9 cellular contexts compared by ENCODE assay signal in the genomic region with DNA sequence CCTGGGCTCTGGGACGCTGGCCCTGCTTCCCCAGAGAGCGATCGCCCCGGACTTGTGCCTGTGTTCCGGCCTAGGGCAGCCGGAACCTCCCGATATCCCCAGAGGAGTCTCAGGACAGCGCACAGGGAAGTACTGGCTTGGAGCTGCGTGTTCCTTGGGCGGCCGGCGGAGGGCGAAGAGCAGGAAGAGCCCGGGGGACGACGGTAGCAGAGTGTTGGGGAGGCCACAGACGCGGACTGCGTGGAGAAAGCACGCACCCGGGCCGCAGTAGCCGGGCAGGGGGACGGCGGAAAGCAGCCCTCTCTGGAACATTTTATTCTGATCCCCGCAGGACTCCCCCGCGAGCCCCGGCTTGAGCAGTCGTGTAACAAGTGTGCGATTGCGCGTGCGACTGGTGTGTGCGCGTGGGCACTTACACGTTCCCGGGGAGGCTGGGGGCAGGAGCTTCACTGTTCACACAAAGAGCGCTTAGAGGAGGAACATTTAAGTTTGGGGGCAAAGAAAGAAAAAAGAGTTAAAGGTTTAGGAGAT. TPM values are rescaled to one million over a fixed set of nuclear protein-coding genes. Genes with fewer than 3 reads are reported as not detected.
DNase-seq lines count a peak whose midpoint lies in the region; TF ChIP-seq lines count a peak whose summit lies in the region.
"Had no signal": no experiment of that assay in that cellular context is flagged by ENCODE, and none has a peak within 500 bp of the region (broad histone marks: within the 10 kb centered on the region; RNA-seq: fewer than 3 reads in every experiment).

No MANE protein-coding gene starts in this region.

- peak overlapping the region; percentile 63 for H3K4me3 Mint-ChIP-seq in activated CD4-positive, alpha-beta T cell treated with anti-CD3 and anti-CD28 coated beads, Interleukin-2, amount 10 ng/mL, durations not matched to agents 7 days and 5 days
- peak overlapping the region; percentile 60 for H3K4me3 Mint-ChIP-seq in activated T-cell treated with anti-CD3 and anti-CD28 coated beads, Interleukin-2, amount 50 U/mL, for 24 hours
- peak overlapping the region; percentile 65 for H3K4me3 Mint-ChIP-seq in progenitor cell of endocrine pancreas (ENCODE audit: low read depth)

- no peak for DNase-seq in activated CD4-positive, alpha-beta T cell treated with anti-CD3 and anti-CD28 coated beads, Interleukin-2, amount 10 ng/mL, durations not matched to agents 7 days and 5 days
- DNase-seq in activated CD4-positive, alpha-beta T cell treated with anti-CD3 and anti-CD28 coated beads for 48 hours, result no peak
- peak; percentile 49 for DNase-seq in activated T-cell treated with anti-CD3 and anti-CD28 coated beads, Interleukin-2, amount 50 U/mL, for 24 hours
- DNase-seq in head of caudate nucleus (peak in 37 of 42 donors; percentile 16 to 63 (median 44)), progenitor cell of endocrine pancreas (ENCODE audit: low spot score, unreplicated experiment) (peak; percentile 33), NCI-H1436 (lab: John Stamatoyannopoulos, UW) (no peak), occipital lobe (lab: John Stamatoyannopoulos, UW) (no peak), OCI-M1 (lab: John Stamatoyannopoulos, UW) (no peak)

- H3K4me1 Mint-ChIP-seq in activated CD4-positive, alpha-beta T cell treated with anti-CD3 and anti-CD28 coated beads, Interleukin-2, amount 10 ng/mL, durations not matched to agents 7 days and 5 days, result peaks cover 26% of the 10 kb centered on the region
- peaks cover 33% of the 10 kb centered on the region for H3K4me1 Mint-ChIP-seq in activated T-cell treated with anti-CD3 and anti-CD28 coated beads, Interleukin-2, amount 50 U/mL, for 24 hours (ENCODE audit: low read depth)
- peaks cover 31% of the 10 kb centered on the region for H3K4me1 Mint-ChIP-seq in progenitor cell of endocrine pancreas (ENCODE audit: low read depth)

- intact Hi-C loops in head of caudate nucleus (cut with DNase I), result no loop called here

- CTCF ChIA-PET in activated CD4-positive, alpha-beta T cell treated with anti-CD3 and anti-CD28 coated beads, Interleukin-2, amount 10 ng/mL, durations not matched to agents 7 days and 5 days (lab: Charles Lee), result interaction anchor here (0.7 to 1.7 kb wide), 2 partner anchors 15 to 72 kb away, joined by 3 to 4 read pairs; no protein-coding TSS in a partner anchor

- H3K27me3 Mint-ChIP-seq in activated CD4-positive, alpha-beta T cell treated with anti-CD3 and anti-CD28 coated beads, Interleukin-2, amount 10 ng/mL, durations not matched to agents 7 days and 5 days, result peaks cover 77% of the 10 kb centered on the region
- H3K27me3 Mint-ChIP-seq in activated T-cell treated with anti-CD3 and anti-CD28 coated beads, Interleukin-2, amount 50 U/mL, for 24 hours, result peaks cover 91% of the 10 kb centered on the region
- peaks cover 79% of the 10 kb centered on the region for H3K27me3 Mint-ChIP-seq in progenitor cell of endocrine pancreas

- POLR2A ChIA-PET in activated CD4-positive, alpha-beta T cell treated with anti-CD3 and anti-CD28 coated beads, Interleukin-2, amount 10 ng/mL, durations not matched to agents 7 days and 5 days (lab: Charles Lee), result no interaction called here

- H3K27ac Mint-ChIP-seq in activated CD4-positive, alpha-beta T cell treated with anti-CD3 and anti-CD28 coated beads, Interleukin-2, amount 10 ng/mL, durations not matched to agents 7 days and 5 days, result no peak overlapping the region
- no peak overlapping the region for H3K27ac Mint-ChIP-seq in activated T-cell treated with anti-CD3 and anti-CD28 coated beads, Interleukin-2, amount 50 U/mL, for 24 hours
- H3K27ac Mint-ChIP-seq in progenitor cell of endocrine pancreas, result no peak overlapping the region

- no peaks in the 10 kb centered on the region for H3K36me3 Mint-ChIP-seq in activated CD4-positive, alpha-beta T cell treated with anti-CD3 and anti-CD28 coated beads, Interleukin-2, amount 10 ng/mL, durations not matched to agents 7 days and 5 days (ENCODE audit: low read depth)
- no peaks in the 10 kb centered on the region for H3K36me3 Mint-ChIP-seq in activated T-cell treated with anti-CD3 and anti-CD28 coated beads, Interleukin-2, amount 50 U/mL, for 24 hours (ENCODE audit: low read depth)
- H3K36me3 Mint-ChIP-seq in progenitor cell of endocrine pancreas (ENCODE audit: insufficient read depth), result no peaks in the 10 kb centered on the region

- peak; percentile 54 for TF ChIP-seq CTCF in progenitor cell of endocrine pancreas (IDR thresholded peaks at IDR 0.05; ENCODE audit: unreplicated experiment)

- no peaks in the 10 kb centered on the region for H3K9me3 Mint-ChIP-seq in activated CD4-positive, alpha-beta T cell treated with anti-CD3 and anti-CD28 coated beads, Interleukin-2, amount 10 ng/mL, durations not matched to agents 7 days and 5 days
- H3K9me3 Mint-ChIP-seq in activated T-cell treated with anti-CD3 and anti-CD28 coated beads, Interleukin-2, amount 50 U/mL, for 24 hours, result no peaks in the 10 kb centered on the region
- H3K9me3 Mint-ChIP-seq in progenitor cell of endocrine pancreas (ENCODE audit: low read depth), result no peaks in the 10 kb centered on the region

RNA-seq across cellular contexts. Expression of gene NCR2, which starts 36.1 kb away (rescaled TPM):
- not detected for total RNA-seq in activated CD4-positive, alpha-beta T cell treated with anti-CD3 and anti-CD28 coated beads, Interleukin-2, amount 10 ng/mL, durations not matched to agents 7 days and 5 days
- total RNA-seq in progenitor cell of endocrine pancreas (not detected in 2 replicates), occipital lobe (not detected)
- total RNA-seq: activated CD8-positive, alpha-beta memory T cell treated with anti-CD3 and anti-CD28 coated beads for 36 hours had no signal

Comparison
In these comparisons a context has a peak if more than half of its experiments do, and no peak if none do; other contexts are left out.
1. DNase-seq: peak in activated T-cell treated with anti-CD3 and anti-CD28 coated beads, Interleukin-2, amount 50 U/mL, for 24 hours (single experiment), head of caudate nucleus (37 of 42) and progenitor cell of endocrine pancreas (single experiment); none in activated CD4-positive, alpha-beta T cell treated with anti-CD3 and anti-CD28 coated beads, Interleukin-2, amount 10 ng/mL, durations not matched to agents 7 days and 5 days (single experiment), activated CD4-positive, alpha-beta T cell treated with anti-CD3 and anti-CD28 coated beads for 48 hours (single experiment), NCI-H1436 (single experiment), occipital lobe (single experiment) and OCI-M1 (single experiment).
2. Peak in every context shown above with its lines, with median percentiles within 50 percentile points of each other: H3K4me3 Mint-ChIP-seq.